ENCODE assay signal across 20 cellular contexts in genomic region chr6:54655162-54655561, GRCh38.
DNase-seq lines count a peak whose midpoint lies in the region; ATAC-seq, FAIRE-seq and TF ChIP-seq lines count a peak whose summit lies in the region.
"Had no signal": no experiment of that assay in that cellular context is flagged by ENCODE, and none has a peak within 500 bp of the region (broad histone marks: within the 10 kb centered on the region; RNA-seq: fewer than 3 reads in every experiment).

No MANE protein-coding gene starts in this region.

- no peak for TF ChIP-seq CTCF in bronchial epithelial cell (IDR thresholded peaks at IDR 0.05; ENCODE audit: insufficient read depth, low read length, severe bottlenecking)

- H3K4me3 ChIP-seq in bronchial epithelial cell (ENCODE audit: low read depth, low read length): no peak overlapping the region
- H3K4me3 ChIP-seq: ascending aorta, K562, testis had no signal

- H3K36me3 ChIP-seq in bronchial epithelial cell (ENCODE audit: control insufficient read depth, insufficient read depth, low read length): no peaks in the 10 kb centered on the region
- H3K36me3 ChIP-seq: ascending aorta had no signal

- TF ChIP-seq EP300 in Ishikawa (IDR thresholded peaks at IDR 0.05; ENCODE audit: borderline replicate concordance): 0 out of 2 replicates have a peak, but pooled peaks have one; percentile 15

- no peak for TF ChIP-seq RAD21 in Ishikawa (IDR thresholded peaks at IDR 0.05; ENCODE audit: low read depth)

- ATAC-seq in HG02884 (IDR thresholded peaks at IDR 0.05; ENCODE audit: unreplicated experiment): no peak
- ATAC-seq: activated CD4-positive, CD25-positive, alpha-beta regulatory T cell treated with anti-CD3 and anti-CD28 coated beads, Interleukin-2, amount 50 U/mL, for 24 hours; activated CD8-positive, alpha-beta T cell treated with anti-CD3 and anti-CD28 coated beads, Interleukin-2, amount 10 ng/mL, durations not matched to agents 7 days and 5 days; activated naive CD4-positive, alpha-beta T cell treated with anti-CD3 and anti-CD28 coated beads, Interleukin-2, amount 50 U/mL, for 72 hours; activated T-cell treated with anti-CD3 and anti-CD28 coated beads, Interleukin-2, amount 50 U/mL, for 4 hours; K562; stimulated activated memory B cell treated with anti-CD40 and anti-IgM and Interleukin-4, amounts not matched to agents 10 μg/mL and 1 μg/mL and 100 μg/mL, for 72 hours had no signal

- DNase-seq in NCI-H510A treated with DMSO at 0.1 percent for 48 hours (lab: John Stamatoyannopoulos, UW) (peak; percentile 98), bronchial epithelial cell (ENCODE audit: low read depth) (peak; percentile 62), renal cortical epithelial cell (ENCODE audit: low read depth) (peak; percentile 80), NCI-H146 treated with DMSO at 0.1 percent for 48 hours (lab: John Stamatoyannopoulos, UW; ENCODE audit: unreplicated experiment) (no peak), NCI-H2107 (lab: John Stamatoyannopoulos, UW) (no peak)
- DNase-seq: activated CD8-positive, alpha-beta T cell treated with anti-CD3 and anti-CD28 coated beads, Interleukin-2, amount 10 ng/mL, durations not matched to agents 7 days and 5 days; activated T-cell treated with anti-CD3 and anti-CD28 coated beads, Interleukin-2, amount 50 U/mL, for 4 hours; CD4-positive, alpha-beta memory T cell; effector CD8-positive, alpha-beta T cell; GOT3; posterior cingulate gyrus; RPMI8226; testis had no signal

- H3K27me3 ChIP-seq in bronchial epithelial cell (ENCODE audit: control insufficient read depth, insufficient read depth, low read length): peaks cover 5% of the 10 kb centered on the region
- H3K27me3 ChIP-seq: ascending aorta, testis had no signal

- FAIRE-seq in bronchial epithelial cell (lab: Jason Lieb, UNC): no peak
- FAIRE-seq: K562 had no signal

TF ChIP-seq in Ishikawa, 13 proteins besides CTCF, POLR2A, EP300 and RAD21:
- TF ChIP-seq FOXM1 (IDR thresholded peaks at IDR 0.05; ENCODE audit: borderline replicate concordance, low read depth) (no peak), REST (IDR thresholded peaks at IDR 0.05; ENCODE audit: low read depth) (no peak), CEBPB (IDR thresholded peaks at IDR 0.05) (no peak), TCF12 (IDR thresholded peaks at IDR 0.05; ENCODE audit: low read depth) (no peak), EGR1 (IDR thresholded peaks at IDR 0.05) (no peak), TEAD4 (IDR thresholded peaks at IDR 0.05) (no peak), ZBTB7A (IDR thresholded peaks at IDR 0.05; ENCODE audit: low read depth) (no peak), TAF1 (IDR thresholded peaks at IDR 0.05; ENCODE audit: low read depth) (no peak), MAX (IDR thresholded peaks at IDR 0.05) (no peak), YY1 (IDR thresholded peaks at IDR 0.05; ENCODE audit: low read depth) (no peak), NFIC (IDR thresholded peaks at IDR 0.05) (no peak), CREB1 (IDR thresholded peaks at IDR 0.05; ENCODE audit: low read depth) (no peak), USF1 (IDR thresholded peaks at IDR 0.05) (no peak)

Comparison
In these comparisons a context has a peak if more than half of its experiments do, and no peak if none do; other contexts are left out.
1. DNase-seq: peak in NCI-H510A treated with DMSO at 0.1 percent for 48 hours (single experiment), bronchial epithelial cell (single experiment) and renal cortical epithelial cell (single experiment); none in NCI-H146 treated with DMSO at 0.1 percent for 48 hours (single experiment) and NCI-H2107 (single experiment).